In genomic region chr3:46998121-46998851, GRCh38 we compare ENCODE assay signal across 8 cellular contexts. TPM values are rescaled to one million over a fixed set of nuclear protein-coding genes. Genes with fewer than 3 reads are reported as not detected.
DNase-seq lines count a peak whose midpoint lies in the region; ATAC-seq lines count a peak whose summit lies in the region.

No MANE protein-coding gene starts in this region.

- intact Hi-C loops in left cardiac atrium (cut with DNase I): loop anchor here in 1 of 2 donors (1.0 kb wide), 1 partner anchor 76 kb away; no protein-coding TSS in a partner anchor

- ATAC-seq in left cardiac atrium (peak; percentile 69 to 81), HG03039 (IDR thresholded peaks at IDR 0.05; ENCODE audit: unreplicated experiment) (no peak), HG02870 (IDR thresholded peaks at IDR 0.05; ENCODE audit: unreplicated experiment) (no peak)

- in situ Hi-C loops in SK-MEL-5 (cut with HindIII; ENCODE audit: low pct_unique_long_range_greater_than_20kb, low sequenced_read_pairs): no loop called here

- peak; percentile 10 to 70 for DNase-seq in SHP77 (lab: John Stamatoyannopoulos, UW)
- DNase-seq in SHP77 treated with DMSO at 0.1 percent for 48 hours (lab: John Stamatoyannopoulos, UW): no peak
- peak; percentile 71 for DNase-seq in SK-MEL-5 (ENCODE audit: low read depth, low spot score)
- peak; percentile 78 for DNase-seq in activated naive CD4-positive, alpha-beta T cell treated with anti-CD3 and anti-CD28 coated beads, Interleukin-2, amount 50 U/mL, for 16 hours
- DNase-seq in left cardiac atrium: peak; percentile 79
- DNase-seq in stimulated activated CD4-positive, alpha-beta T cell treated with anti-CD3 and anti-CD28 coated beads, Interleukin-12 subunit alpha, Interleukin-12 subunit beta, amount 100 ng/mL, for 48 hours (ENCODE audit: low read depth in 2 of 3, low spot score in 1 of 3): peak in 2 of 3 donors; percentile 64 to 67

RNA-seq across cellular contexts. Expression of gene NBEAL2, which starts 18.8 kb away (rescaled TPM):
- 5.3 and 6.1 TPM in 2 replicates for total RNA-seq in SK-MEL-5 (2014; rRNA removed; shearing (Covaris generic))
- 10.2 and 10.9 TPM in 2 replicates for polyA plus RNA-seq in SK-MEL-5 (2015; cell fraction: cytosol; rRNA removed)
- polyA plus RNA-seq in SK-MEL-5 (2015; cell fraction: nucleus; rRNA removed): 100 and 116 TPM in 2 replicates
- total RNA-seq in left cardiac atrium: 10 to 100 TPM; 17.1 to 23.9 TPM

RNA-seq across cellular contexts. Expression of gene CCDC12, which starts 21.7 kb away (rescaled TPM):
- 21.5 and 24.6 TPM in 2 replicates for total RNA-seq in SK-MEL-5 (2014; rRNA removed; shearing (Covaris generic))
- polyA plus RNA-seq in SK-MEL-5 (2015; cell fraction: cytosol; rRNA removed): 28.3 and 31.4 TPM in 2 replicates
- 21.1 and 24.3 TPM in 2 replicates for polyA plus RNA-seq in SK-MEL-5 (2015; cell fraction: nucleus; rRNA removed)
- total RNA-seq in left cardiac atrium: 10 to 100 TPM; 24.2 to 38.4 TPM

Comparison
In these comparisons a context has a peak if more than half of its experiments do, and no peak if none do; other contexts are left out.
1. ATAC-seq: peak in left cardiac atrium (2 of 2); none in HG03039 (single experiment) and HG02870 (single experiment).